14 cellular contexts compared by ENCODE assay signal in the genomic region with DNA sequence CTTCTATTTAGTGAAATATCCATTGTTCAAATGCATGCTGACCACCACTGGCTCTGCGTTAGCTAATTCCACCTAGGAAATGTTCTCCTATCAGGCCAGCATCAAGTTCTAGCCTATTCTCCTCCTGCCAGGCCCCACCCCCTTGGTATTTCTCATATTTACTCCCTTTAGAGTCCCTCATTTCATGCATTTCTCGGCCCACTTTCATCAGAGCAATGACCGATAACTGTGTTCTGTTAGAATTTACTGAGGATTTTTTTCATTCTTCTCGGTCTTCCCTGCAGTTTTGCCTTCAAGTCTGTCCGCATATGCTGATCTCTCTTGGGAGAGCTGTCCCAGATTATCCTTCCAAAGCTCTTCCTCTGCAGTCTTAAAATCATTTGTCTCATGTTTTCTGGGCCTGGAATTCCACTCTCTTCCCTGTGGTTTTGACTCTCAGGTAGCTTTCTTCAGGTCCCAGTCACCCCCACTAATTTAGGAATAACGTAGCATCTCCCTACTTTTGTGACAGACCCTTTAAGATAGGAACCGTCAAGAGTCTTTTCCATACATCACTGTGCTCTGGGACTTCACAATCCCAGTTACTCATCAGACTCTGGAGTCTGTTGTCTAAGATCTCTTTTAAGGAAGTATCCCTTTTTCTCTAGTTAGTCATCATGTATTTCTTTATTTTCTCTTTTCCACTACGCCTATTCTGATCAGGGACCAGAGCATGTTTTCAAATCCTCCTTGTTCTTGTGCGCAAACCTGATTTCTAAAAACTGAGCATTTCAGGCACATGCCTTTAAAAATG.
DNase-seq lines count a peak whose midpoint lies in the region; ATAC-seq and TF ChIP-seq lines count a peak whose summit lies in the region.
"Had no signal": no experiment of that assay in that cellular context is flagged by ENCODE, and none has a peak within 500 bp of the region (broad histone marks: within the 10 kb centered on the region; RNA-seq: fewer than 3 reads in every experiment).

No MANE protein-coding gene starts in this region.

- TF ChIP-seq POLR2A in tibial nerve (IDR thresholded peaks at IDR 0.05): no peak

- WGBS in heart right ventricle, 2 donors: 71 to 73% methylated on average over 9 of the region's 9 CpGs
- 53% methylated on average over 9 of the region's 9 CpGs for WGBS in tibial nerve, 2 donors

- no peaks in the 10 kb centered on the region for H3K36me3 ChIP-seq in heart right ventricle
- H3K36me3 ChIP-seq in RWPE2 (ENCODE audit: low read depth): no peaks in the 10 kb centered on the region
- H3K36me3 ChIP-seq in tibial nerve: no peaks in the 10 kb centered on the region

- DNase-seq in heart right ventricle: no peak
- no peak for DNase-seq in cardiac septum (ENCODE audit: low spot score)
- DNase-seq in RWPE2 (ENCODE audit: low spot score): no peak
- peak; percentile 44 for DNase-seq in fibroblast of peridontal ligament (ENCODE audit: extremely low read depth)
- DNase-seq in tibial nerve (ENCODE audit: low spot score in 2 of 2): no peak
- DNase-seq in NCI-H187 treated with DMSO at 0.1 percent for 48 hours (lab: John Stamatoyannopoulos, UW): no peak
- no peak for DNase-seq in NCI-H446 treated with DMSO at 0.1 percent for 48 hours (lab: John Stamatoyannopoulos, UW)
- DNase-seq in T-helper 2 cell treated with Interferon-gamma antibody and Interleukin-4, amounts not matched to agents 5 μg/mL and 100 μg/mL, for 36 hours (ENCODE audit: low spot score): no peak
- DNase-seq: activated CD4-positive, alpha-beta T cell treated with anti-CD3 and anti-CD28 coated beads for 48 hours; activated naive CD8-positive, alpha-beta T cell treated with anti-CD3 and anti-CD28 coated beads, Interleukin-2, amount 10 ng/mL, durations not matched to agents 7 days and 5 days; activated T-cell treated with anti-CD3 and anti-CD28 coated beads, Interleukin-2, amount 50 U/mL, for 1 hour; hippocampal formation; NCI-H1048; NCI-H774 had no signal

- H3K27ac Mint-ChIP-seq in T-helper 2 cell treated with Interferon-gamma antibody and Interleukin-4, amounts not matched to agents 5 μg/mL and 100 μg/mL, for 36 hours: no peak overlapping the region
- H3K27ac Mint-ChIP-seq: activated naive CD8-positive, alpha-beta T cell treated with anti-CD3 and anti-CD28 coated beads, Interleukin-2, amount 10 ng/mL, durations not matched to agents 7 days and 5 days had no signal

- no peaks in the 10 kb centered on the region for H3K36me3 Mint-ChIP-seq in T-helper 2 cell treated with Interferon-gamma antibody and Interleukin-4, amounts not matched to agents 5 μg/mL and 100 μg/mL, for 36 hours (ENCODE audit: low read depth)
- H3K36me3 Mint-ChIP-seq: activated naive CD8-positive, alpha-beta T cell treated with anti-CD3 and anti-CD28 coated beads, Interleukin-2, amount 10 ng/mL, durations not matched to agents 7 days and 5 days had no signal

- H3K9me3 Mint-ChIP-seq in T-helper 2 cell treated with Interferon-gamma antibody and Interleukin-4, amounts not matched to agents 5 μg/mL and 100 μg/mL, for 36 hours: no peaks in the 10 kb centered on the region
- H3K9me3 Mint-ChIP-seq: activated naive CD8-positive, alpha-beta T cell treated with anti-CD3 and anti-CD28 coated beads, Interleukin-2, amount 10 ng/mL, durations not matched to agents 7 days and 5 days had no signal

- TF ChIP-seq EP300 in tibial nerve (IDR thresholded peaks at IDR 0.05): no peak

- no peaks in the 10 kb centered on the region for H3K9me3 ChIP-seq in heart right ventricle
- H3K9me3 ChIP-seq in RWPE2 (ENCODE audit: severe bottlenecking): no peaks in the 10 kb centered on the region
- no peaks in the 10 kb centered on the region for H3K9me3 ChIP-seq in tibial nerve

- intact Hi-C loops in heart right ventricle (cut with DNase I): loop anchor here in 1 of 10 donors (5.0 kb wide), 1 partner anchor 179 kb away; no protein-coding TSS in a partner anchor
- intact Hi-C loops in cardiac septum (cut with DNase I): no loop called here

- peaks cover 16% of the 10 kb centered on the region for H3K4me1 Mint-ChIP-seq in T-helper 2 cell treated with Interferon-gamma antibody and Interleukin-4, amounts not matched to agents 5 μg/mL and 100 μg/mL, for 36 hours (ENCODE audit: low read depth)

- H3K4me3 ChIP-seq in heart right ventricle (no peak overlapping the region), RWPE2 (ENCODE audit: severe bottlenecking) (no peak overlapping the region), tibial nerve (no peak overlapping the region)

- ATAC-seq in heart right ventricle (no peak), RWPE2 (ENCODE audit: low read depth) (peak; percentile 35; the same call in 1 of the 3 replicates)

- no peak overlapping the region for H3K4me3 Mint-ChIP-seq in T-helper 2 cell treated with Interferon-gamma antibody and Interleukin-4, amounts not matched to agents 5 μg/mL and 100 μg/mL, for 36 hours
- H3K4me3 Mint-ChIP-seq: activated naive CD8-positive, alpha-beta T cell treated with anti-CD3 and anti-CD28 coated beads, Interleukin-2, amount 10 ng/mL, durations not matched to agents 7 days and 5 days had no signal

- peaks cover 12% of the 10 kb centered on the region for H3K27me3 Mint-ChIP-seq in T-helper 2 cell treated with Interferon-gamma antibody and Interleukin-4, amounts not matched to agents 5 μg/mL and 100 μg/mL, for 36 hours (ENCODE audit: low read depth)

- H3K27me3 ChIP-seq in heart right ventricle (no peaks in the 10 kb centered on the region), RWPE2 (ENCODE audit: insufficient read depth, poor library complexity, severe bottlenecking) (no peaks in the 10 kb centered on the region), tibial nerve (no peaks in the 10 kb centered on the region)

- TF ChIP-seq CTCF in heart right ventricle (IDR thresholded peaks at IDR 0.05): no peak
- TF ChIP-seq CTCF in RWPE2 (IDR thresholded peaks at IDR 0.05; ENCODE audit: poor library complexity, severe bottlenecking): no peak
- no peak for TF ChIP-seq CTCF in tibial nerve (IDR thresholded peaks at IDR 0.05)

- H3K4me1 ChIP-seq in heart right ventricle (peaks cover 5 to 81% (median 75%) of the 10 kb centered on the region in 9 donors), RWPE2 (ENCODE audit: insufficient read depth, poor library complexity, severe bottlenecking) (peaks cover 65% of the 10 kb centered on the region), tibial nerve (peaks cover 4 to 81% (median 61%) of the 10 kb centered on the region in 4 donors)

- peak overlapping the region in 8 of 10 donors; percentile 15 to 87 (median 50) for H3K27ac ChIP-seq in heart right ventricle
- H3K27ac ChIP-seq in RWPE2 (ENCODE audit: poor library complexity, severe bottlenecking): peak overlapping the region; percentile 92
- peak overlapping the region; percentile 70 to 93 (median 90) for H3K27ac ChIP-seq in tibial nerve
